In the genomic region with DNA sequence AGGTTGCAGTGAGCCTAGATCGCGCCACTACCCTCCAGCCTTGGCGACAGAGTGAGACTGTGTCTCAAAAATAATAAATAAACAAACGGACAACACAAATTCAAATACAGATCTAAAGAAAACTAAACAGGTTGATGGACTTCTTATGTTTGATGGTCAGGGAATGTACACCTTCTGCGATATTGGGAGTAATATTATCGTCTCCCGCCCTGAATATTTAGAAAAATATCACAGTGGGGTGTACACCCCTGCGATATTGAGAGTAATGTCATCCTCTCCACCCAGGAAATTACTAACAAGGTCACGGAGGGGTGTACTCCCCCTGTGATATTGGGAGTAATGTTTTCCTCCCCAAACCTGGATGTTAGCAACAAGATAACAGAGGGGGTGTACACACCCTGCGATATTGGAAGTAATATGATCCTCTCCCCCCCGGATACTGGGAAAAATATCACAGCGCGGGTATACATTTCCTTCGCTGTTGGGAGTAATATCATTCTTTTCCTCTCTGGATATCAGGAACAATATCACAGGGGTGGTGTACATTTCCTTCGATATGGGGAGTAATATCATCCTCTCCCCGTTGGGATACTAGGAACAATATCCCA, we compare ENCODE assay signal across 9 cellular contexts. TPM values are rescaled to one million over a fixed set of nuclear protein-coding genes. Genes with fewer than 3 reads are reported as not detected.
DNase-seq lines count a peak whose midpoint lies in the region; ATAC-seq and TF ChIP-seq lines count a peak whose summit lies in the region.
"Had no signal": no experiment of that assay in that cellular context is flagged by ENCODE, and none has a peak within 500 bp of the region (broad histone marks: within the 10 kb centered on the region; RNA-seq: fewer than 3 reads in every experiment).

No MANE protein-coding gene starts in this region.

- H3K36me3 ChIP-seq in SJSA1, result peaks cover 3% of the 10 kb centered on the region; the same call in 1 of the 2 replicates

- TF ChIP-seq POLR2A in GM18505 (IDR thresholded peaks at IDR 0.05; ENCODE audit: borderline replicate concordance, extremely low read depth, insufficient read depth, insufficient read length), result no peak

- TF ChIP-seq CTCF in fibroblast of mammary gland (conservative IDR thresholded peaks at IDR 0.05; ENCODE audit: control insufficient read depth, insufficient read depth, low read depth, low read length) (no peak), retinal pigment epithelial cell (conservative IDR thresholded peaks at IDR 0.05; ENCODE audit: low read depth, low read length) (no peak)

- H3K4me3 ChIP-seq in GM08714 (ENCODE audit: low read length) (peak overlapping the region; percentile 83), SJSA1 (peak overlapping the region; percentile 78), fibroblast of mammary gland (ENCODE audit: control insufficient read depth, low read depth, low read length) (peak overlapping the region; percentile 94), retinal pigment epithelial cell (ENCODE audit: low read length) (peak overlapping the region; percentile 94)

- H3K9me3 ChIP-seq in SJSA1 (replicated peaks), result no peaks in the 10 kb centered on the region

- H3K4me1 ChIP-seq in SJSA1 (replicated peaks), result peaks cover 8% of the 10 kb centered on the region

- peak overlapping the region; percentile 98; the same call in 1 of the 2 replicates for H3K27ac ChIP-seq in SJSA1

- DNase-seq in SJSA1 (ENCODE audit: low read depth in 1 of 2, low spot score in 2 of 2), result no peak
- DNase-seq in fibroblast of mammary gland (ENCODE audit: low read depth), result no peak
- DNase-seq in retinal pigment epithelial cell (ENCODE audit: low read depth), result no peak
- no peak for DNase-seq in epidermal melanocyte (ENCODE audit: insufficient read length, low spot score)
- no peak for DNase-seq in HuH-7 (ENCODE audit: low spot score)
- DNase-seq: SHP77 treated with DMSO at 0.1 percent for 48 hours had no signal

- ATAC-seq in HG02973 (IDR thresholded peaks at IDR 0.05; ENCODE audit: unreplicated experiment), result no peak
- no peak for ATAC-seq in GM18505 (IDR thresholded peaks at IDR 0.05; ENCODE audit: unreplicated experiment)

- H3K27me3 ChIP-seq in SJSA1 (replicated peaks), result 0 out of 2 replicates have a peak, but pooled peaks cover 3% of the 10 kb centered on the region

RNA-seq across cellular contexts. Expression of a gene that starts 1.4 kb away (rescaled TPM):
- total RNA-seq in SJSA1 (2014; rRNA removed; shearing (Covaris generic)), result 30.3 and 63.1 TPM in 2 replicates

RNA-seq across cellular contexts. Expression of a gene that starts 28.2 kb away (rescaled TPM):
- not detected in 2 replicates for total RNA-seq in SJSA1 (2014; rRNA removed; shearing (Covaris generic))
